Comparison of ENCODE assay signal across 18 cellular contexts in the genomic region with DNA sequence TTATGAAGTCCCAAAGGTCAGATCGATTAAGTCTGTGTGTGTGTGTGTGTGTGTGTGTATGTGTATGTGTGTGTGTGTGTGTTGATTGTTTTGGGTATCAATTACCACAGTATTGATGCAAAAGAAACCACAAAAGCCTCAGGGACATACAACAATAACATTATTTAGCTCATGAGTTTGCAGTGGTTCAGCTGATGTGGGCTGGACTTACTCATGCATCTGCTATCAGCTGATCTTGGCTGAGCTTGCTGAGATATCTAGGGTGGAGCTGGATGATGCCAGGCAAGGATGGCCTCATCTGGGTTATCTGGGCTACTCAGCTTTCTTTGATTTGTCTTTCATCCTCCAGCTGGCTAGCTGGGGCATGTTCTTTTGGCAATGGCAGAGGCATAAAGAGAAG.
A peak's percentile ranks its signal among the peaks of the same experiment; 100 is the strongest.
DNase-seq lines count a peak whose midpoint lies in the region; ATAC-seq, FAIRE-seq and TF ChIP-seq lines count a peak whose summit lies in the region.
"Had no signal": no experiment of that assay in that cellular context is flagged by ENCODE, and none has a peak within 500 bp of the region (broad histone marks: within the 10 kb centered on the region; RNA-seq: fewer than 3 reads in every experiment).

No MANE protein-coding gene starts in this region.

- H3K4me2 ChIP-seq in keratinocyte (ENCODE audit: control insufficient read depth, extremely low read depth, insufficient read depth, low read depth, low read length): no peak overlapping the region

- H3K36me3 ChIP-seq in brain microvascular endothelial cell (replicated peaks) (no peaks in the 10 kb centered on the region), keratinocyte (ENCODE audit: control insufficient read depth in 2 of 2, extremely low read depth in 1 of 2, insufficient read depth in 2 of 2, low read length in 2 of 2) (no peaks in the 10 kb centered on the region)
- H3K36me3 ChIP-seq: vagina had no signal

- H3K27me3 ChIP-seq in brain microvascular endothelial cell (replicated peaks) (no peaks in the 10 kb centered on the region), keratinocyte (ENCODE audit: control insufficient read depth, extremely low read depth, insufficient read depth, low read length) (peaks cover 12% of the 10 kb centered on the region)
- H3K27me3 ChIP-seq: vagina had no signal

- dilution Hi-C loops in keratinocyte (cut with MboI; ENCODE audit: extremely low pct_ligation_motif_present, low sequenced_read_pairs): no loop called here

- FAIRE-seq in keratinocyte (lab: Jason Lieb, UNC): peak; percentile 60

- TF ChIP-seq CTCF in NB4 (IDR thresholded peaks at IDR 0.05; ENCODE audit: low read depth, low read length) (no peak), brain microvascular endothelial cell (IDR thresholded peaks at IDR 0.05; ENCODE audit: low read depth, low read length, missing control alignments) (no peak), keratinocyte (optimal IDR thresholded peaks at IDR 0.05 in 1 of 3, IDR thresholded peaks at IDR 0.05 in 1 of 3, conservative IDR thresholded peaks at IDR 0.05 in 1 of 3; ENCODE audit: extremely low read depth in 1 of 3, insufficient read depth in 2 of 3, low read length in 3 of 3) (no peak)

- TF ChIP-seq POLR2A in NB4 (IDR thresholded peaks at IDR 0.05; ENCODE audit: extremely low read depth, insufficient read length): no peak

- no peaks in the 10 kb centered on the region for H3K9me3 ChIP-seq in keratinocyte (ENCODE audit: control insufficient read depth, low read depth, low read length)
- H3K9me3 ChIP-seq: vagina had no signal

- no peak overlapping the region for H2AFZ ChIP-seq in keratinocyte (ENCODE audit: control insufficient read depth, low read length)

- H3K9ac ChIP-seq in keratinocyte (ENCODE audit: control insufficient read depth, extremely low read depth, insufficient read depth, low read length): no peak overlapping the region

- in situ Hi-C loops in brain microvascular endothelial cell (cut with HindIII; ENCODE audit: low pct_ligation_motif_present, low sequenced_read_pairs): no loop called here

- no peaks in the 10 kb centered on the region for H3K79me2 ChIP-seq in keratinocyte (ENCODE audit: control insufficient read depth, insufficient read depth, low read length)

- ATAC-seq in HG03139 (IDR thresholded peaks at IDR 0.05; ENCODE audit: unreplicated experiment) (no peak), GM19395 (IDR thresholded peaks at IDR 0.05; ENCODE audit: unreplicated experiment) (no peak)
- ATAC-seq: HCT116; stimulated activated naive CD8-positive, alpha-beta T cell treated with anti-CD3 and anti-CD28 coated beads, Interleukin-15, amount 100 ng/mL, for 72 hours had no signal

- H3K4me3 ChIP-seq in NB4 (ENCODE audit: low read depth, low read length): no peak overlapping the region
- no peak overlapping the region for H3K4me3 ChIP-seq in brain microvascular endothelial cell (ENCODE audit: low read depth, low read length)
- H3K4me3 ChIP-seq in keratinocyte (ENCODE audit: control insufficient read depth in 2 of 3, extremely low read depth in 1 of 3, insufficient read depth in 2 of 3, low read depth in 1 of 3, low read length in 3 of 3): no peak overlapping the region
- H3K4me3 ChIP-seq: skin epidermis, vagina had no signal

- no peaks in the 10 kb centered on the region for H4K20me1 ChIP-seq in keratinocyte (ENCODE audit: control insufficient read depth, extremely low read depth, insufficient read depth, low read length)

- H3K4me1 ChIP-seq in keratinocyte (ENCODE audit: control insufficient read depth, extremely low read depth, insufficient read depth, low read length): no peaks in the 10 kb centered on the region
- H3K4me1 ChIP-seq: vagina had no signal

- peak; percentile 28 for DNase-seq in EL
- peak; percentile 56 for DNase-seq in NB4 (ENCODE audit: low read depth)
- peak; percentile 72 for DNase-seq in brain microvascular endothelial cell
- peak; percentile 83 for DNase-seq in keratinocyte (ENCODE audit: low read depth, low spot score)
- no peak for DNase-seq in NK-92 (lab: John Stamatoyannopoulos, UW; ENCODE audit: unreplicated experiment)
- DNase-seq in SKM-1 (lab: John Stamatoyannopoulos, UW; ENCODE audit: unreplicated experiment): no peak
- DNase-seq: activated naive CD4-positive, alpha-beta T cell treated with anti-CD3 and anti-CD28 coated beads, Interleukin-2, amount 50 U/mL, for 16 hours; CD4-positive, CD25-positive, alpha-beta regulatory T cell; cerebellar nuclear complex; GDM1; NCI-H2171 treated with DMSO at 0.1 percent for 48 hours; stimulated activated naive CD8-positive, alpha-beta T cell treated with anti-CD3 and anti-CD28 coated beads, Interleukin-15, amount 100 ng/mL, for 72 hours had no signal

- no peaks in the 10 kb centered on the region for H3K9me1 ChIP-seq in keratinocyte (ENCODE audit: control insufficient read depth, extremely low read depth, insufficient read depth, low read length)

- H3K27ac ChIP-seq in brain microvascular endothelial cell (no peak overlapping the region), keratinocyte (ENCODE audit: control insufficient read depth, insufficient read depth, low read length) (no peak overlapping the region)
- H3K27ac ChIP-seq: skin epidermis, vagina, VCaP had no signal

Comparison
In these comparisons a context has a peak if more than half of its experiments do, and no peak if none do; other contexts are left out.
1. DNase-seq: peak in EL (single experiment), NB4 (single experiment), brain microvascular endothelial cell (single experiment) and keratinocyte (single experiment); none in NK-92 (single experiment) and SKM-1 (single experiment).